22 cellular contexts compared by ENCODE assay signal in genomic region chr9:4206718-4207117, GRCh38.
DNase-seq lines count a peak whose midpoint lies in the region; ATAC-seq, FAIRE-seq and TF ChIP-seq lines count a peak whose summit lies in the region.
"Had no signal": no experiment of that assay in that cellular context is flagged by ENCODE, and none has a peak within 500 bp of the region (broad histone marks: within the 10 kb centered on the region; RNA-seq: fewer than 3 reads in every experiment).

No MANE protein-coding gene starts in this region.

- no peak for FAIRE-seq in urothelium cell line (lab: Jason Lieb, UNC)
- FAIRE-seq: HTR-8/SVneo, islet of Langerhans had no signal

- no peaks in the 10 kb centered on the region for H3K36me3 ChIP-seq in BLaER1 treated with 17β-estradiol and CSF1 and Interleukin-3, amounts not matched to agents 10 nM and 100 nM
- H3K36me3 ChIP-seq in left lung: no peaks in the 10 kb centered on the region
- no peaks in the 10 kb centered on the region for H3K36me3 ChIP-seq in skeletal muscle satellite cell (ENCODE audit: insufficient read depth, low read length)
- no peaks in the 10 kb centered on the region for H3K36me3 ChIP-seq in transverse colon

- TF ChIP-seq POLR2A in transverse colon (IDR thresholded peaks at IDR 0.05): no peak

- no peak overlapping the region for H3K9ac ChIP-seq in BLaER1 treated with 17β-estradiol and CSF1 and Interleukin-3, amounts not matched to agents 10 nM and 100 nM
- H3K9ac ChIP-seq in skeletal muscle satellite cell (ENCODE audit: low read depth, low read length): no peak overlapping the region

- H3K4me1 ChIP-seq in BLaER1 treated with 17β-estradiol and CSF1 and Interleukin-3, amounts not matched to agents 10 nM and 100 nM: peaks cover 0 to 21% (median 16%) of the 10 kb centered on the region in 10 experiments; a peak in 16 of 20 replicates
- peaks cover 0 to 3% of the 10 kb centered on the region in 2 donors for H3K4me1 ChIP-seq in left lung
- H3K4me1 ChIP-seq in skeletal muscle satellite cell (ENCODE audit: control insufficient read depth, insufficient read depth, low read length): peaks cover 13% of the 10 kb centered on the region
- H3K4me1 ChIP-seq in transverse colon: peaks cover 0 to 14% (median 10%) of the 10 kb centered on the region in 4 donors

- in situ Hi-C loops in transverse colon (cut with MboI; ENCODE audit: low pct_ligation_motif_present in 1 of 4, low pct_unique_long_range_greater_than_20kb in 1 of 4, low sequenced_read_pairs in 3 of 4): no loop called here

- no peak overlapping the region for H3K4me3 ChIP-seq in BLaER1 treated with 17β-estradiol and CSF1 and Interleukin-3, amounts not matched to agents 10 nM and 100 nM
- H3K4me3 ChIP-seq in fibroblast of pulmonary artery (replicated peaks; ENCODE audit: low read depth, low read length): no peak overlapping the region
- no peak overlapping the region for H3K4me3 ChIP-seq in left lung
- no peak overlapping the region for H3K4me3 ChIP-seq in skeletal muscle satellite cell (ENCODE audit: low read length)
- no peak overlapping the region for H3K4me3 ChIP-seq in transverse colon
- H3K4me3 ChIP-seq: dorsolateral prefrontal cortex had no signal

- DNase-seq in fibroblast of pulmonary artery (ENCODE audit: low read depth) (peak; percentile 92), left lung (no peak), DMS53 (lab: John Stamatoyannopoulos, UW) (no peak), urothelium cell line (ENCODE audit: low spot score) (no peak), transverse colon (no peak)
- DNase-seq in activated CD4-positive, alpha-beta T cell treated with anti-CD3 and anti-CD28 coated beads, Interleukin-2, amount 50 U/mL, for 48 hours: no peak
- DNase-seq: activated naive CD4-positive, alpha-beta T cell treated with Interleukin-2 at 50 U/mL for 16 hours; activated T-cell treated with anti-CD3 and anti-CD28 coated beads, Interleukin-2, amount 50 U/mL, for 24 hours; central memory CD4-positive, alpha-beta T cell; dorsolateral prefrontal cortex; foreskin melanocyte; NCI-H187 treated with DMSO at 0.1 percent for 48 hours; NCI-H2227 treated with DMSO at 0.1 percent for 48 hours; nephron progenitor cell; SIG-M5; stimulated activated CD4-positive, alpha-beta T cell treated with anti-CD3 and anti-CD28 coated beads, Interleukin-12 subunit alpha, Interleukin-12 subunit beta, amount 100 ng/mL, for 4 hours; stimulated activated naive CD8-positive, alpha-beta T cell treated with anti-CD3 and anti-CD28 coated beads, Interleukin-15, amount 100 ng/mL, for 72 hours had no signal

- H3K27ac ChIP-seq in BLaER1 treated with 17β-estradiol and CSF1 and Interleukin-3, amounts not matched to agents 10 nM and 100 nM: no peak overlapping the region
- H3K27ac ChIP-seq in left lung (peak overlapping the region in 1 of 2 donors; percentile 44), transverse colon (peak overlapping the region in 1 of 4 donors; percentile 36)
- H3K27ac ChIP-seq: dorsolateral prefrontal cortex had no signal

- WGBS in transverse colon (ENCODE audit: low coverage in 1 of 2), 2 donors: 76 to 93% methylated on average over 7 to 8 of the region's 8 CpGs

- TF ChIP-seq CTCF in fibroblast of pulmonary artery (IDR thresholded peaks at IDR 0.05; ENCODE audit: low read length, missing control alignments): no peak
- TF ChIP-seq CTCF in left lung (IDR thresholded peaks at IDR 0.05): no peak
- no peak for TF ChIP-seq CTCF in transverse colon (IDR thresholded peaks at IDR 0.05)

- H3K9me3 ChIP-seq in BLaER1 treated with 17β-estradiol and CSF1 and Interleukin-3, amounts not matched to agents 10 nM and 100 nM (replicated peaks in 1 of 11): peaks cover 1 to 26% (median 14%) of the 10 kb centered on the region in 11 experiments; a peak in 13 of 22 replicates
- H3K9me3 ChIP-seq in left lung (peaks cover 0 to 2% of the 10 kb centered on the region in 2 donors), skeletal muscle satellite cell (replicated peaks; ENCODE audit: low read length) (no peaks in the 10 kb centered on the region), transverse colon (no peaks in the 10 kb centered on the region)

- no peaks in the 10 kb centered on the region for H4K20me1 ChIP-seq in BLaER1 treated with 17β-estradiol and CSF1 and Interleukin-3, amounts not matched to agents 10 nM and 100 nM

- intact Hi-C loops in left lung (cut with DNase I): no loop called here
- intact Hi-C loops in transverse colon (cut with DNase I; ENCODE audit: low total_unique reads): no loop called here

- no peaks in the 10 kb centered on the region for H3K27me3 ChIP-seq in BLaER1 treated with 17β-estradiol and CSF1 and Interleukin-3, amounts not matched to agents 10 nM and 100 nM
- H3K27me3 ChIP-seq in left lung: no peaks in the 10 kb centered on the region
- no peaks in the 10 kb centered on the region for H3K27me3 ChIP-seq in skeletal muscle satellite cell (ENCODE audit: control insufficient read depth, insufficient read depth, low read length)
- no peaks in the 10 kb centered on the region for H3K27me3 ChIP-seq in transverse colon
- H3K27me3 ChIP-seq: dorsolateral prefrontal cortex had no signal

- TF ChIP-seq EP300 in transverse colon (IDR thresholded peaks at IDR 0.05; ENCODE audit: low read depth): no peak

- ATAC-seq in left lung: peak; percentile 33
- ATAC-seq: activated CD4-positive, CD25-positive, alpha-beta regulatory T cell treated with anti-CD3 and anti-CD28 coated beads, Interleukin-2, amount 50 U/mL, for 24 hours; stimulated activated naive CD8-positive, alpha-beta T cell treated with anti-CD3 and anti-CD28 coated beads, Interleukin-15, amount 100 ng/mL, for 72 hours had no signal

- peak overlapping the region in 7 of 11 experiments; percentile 18 to 74 (median 71); a peak in 10 of 22 replicates for H3K4me2 ChIP-seq in BLaER1 treated with 17β-estradiol and CSF1 and Interleukin-3, amounts not matched to agents 10 nM and 100 nM
- peak overlapping the region; percentile 19 for H3K4me2 ChIP-seq in skeletal muscle satellite cell (ENCODE audit: low read length)
